39 cellular contexts compared by ENCODE assay signal in the genomic region with DNA sequence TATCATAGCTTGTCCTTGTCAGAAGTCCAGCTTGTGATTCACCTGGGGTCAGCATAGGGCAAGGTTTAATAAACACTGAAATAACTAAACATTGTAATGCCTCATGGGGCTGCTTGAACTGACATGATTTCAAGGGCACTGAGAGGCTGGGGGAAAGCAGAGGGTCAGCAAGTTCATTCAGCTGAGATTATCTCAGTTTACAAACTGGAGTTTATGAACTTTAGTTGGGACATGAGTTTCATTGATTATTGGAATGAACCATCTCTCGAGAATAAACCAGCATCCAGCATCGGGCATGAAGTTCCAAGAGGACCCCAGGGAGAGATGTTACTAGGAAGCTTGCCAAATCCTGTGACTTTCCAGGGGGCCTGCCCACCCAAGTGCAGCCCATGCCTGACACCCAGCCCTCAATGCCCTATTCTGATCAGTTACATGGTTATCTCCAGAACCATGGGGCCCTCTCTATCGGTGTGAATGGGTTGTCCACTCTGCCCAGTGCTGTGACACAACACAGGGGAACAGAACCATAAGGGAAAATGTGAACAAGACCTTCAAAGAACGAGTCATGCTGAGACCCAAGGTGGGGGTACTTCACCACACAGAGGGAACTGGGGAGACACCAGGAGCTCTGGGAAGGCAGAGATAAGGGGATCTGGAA. TPM values are rescaled to one million over a fixed set of nuclear protein-coding genes. Genes with fewer than 3 reads are reported as not detected.
"Had no signal": no experiment of that assay in that cellular context is flagged by ENCODE, and none has a peak within 500 bp of the region (broad histone marks: within the 10 kb centered on the region; RNA-seq: fewer than 3 reads in every experiment).

No MANE protein-coding gene starts in this region.

- H3K4me3 ChIP-seq: adrenal gland, body of pancreas, esophagus squamous epithelium had no signal

- H3K4me1 ChIP-seq: adrenal gland, body of pancreas had no signal

- H3K27ac ChIP-seq: adrenal gland, body of pancreas, esophagus squamous epithelium, WERI-Rb-1 had no signal

- DNase-seq: activated CD4-positive, alpha-beta memory T cell treated with anti-CD3 and anti-CD28 coated beads for 36 hours; activated CD4-positive, alpha-beta T cell treated with anti-CD3 and anti-CD28 coated beads for 36 hours; activated CD4-positive, alpha-beta T cell treated with anti-CD3 and anti-CD28 coated beads, Interleukin-2, amount 10 ng/mL, durations not matched to agents 24 days and 14 days; activated CD4-positive, CD25-positive, alpha-beta regulatory T cell; activated CD4-positive, CD25-positive, alpha-beta regulatory T cell treated with anti-CD3 and anti-CD28 coated beads, Interleukin-2, amount 50 U/mL, for 72 hours; activated CD8-positive, alpha-beta memory T cell treated with anti-CD3 and anti-CD28 coated beads, Interleukin-2, amount 10 ng/mL, durations not matched to agents 7 days and 5 days; activated CD8-positive, alpha-beta memory T cell treated with anti-CD3 and anti-CD28 coated beads, Interleukin-2, amount 50 U/mL, for 4 hours; activated CD8-positive, alpha-beta T cell treated with anti-CD3 and anti-CD28 coated beads, Interleukin-2, amount 10 ng/mL, durations not matched to agents 7 days and 5 days; activated effector memory CD4-positive, alpha-beta T cell treated with anti-CD3 and anti-CD28 coated beads, Interleukin-2, amount 50 U/mL, for 16 hours; activated naive CD4-positive, alpha-beta T cell treated with anti-CD3 and anti-CD28 coated beads for 36 hours; activated naive CD8-positive, alpha-beta T cell treated with anti-CD3 and anti-CD28 coated beads for 36 hours; activated naive CD8-positive, alpha-beta T cell treated with anti-CD3 and anti-CD28 coated beads, Interleukin-2, amount 50 U/mL, for 24 hours; activated T-cell treated with anti-CD3 and anti-CD28 coated beads, Interleukin-2, amount 50 U/mL, for 1 hour; activated T-cell treated with anti-CD3 and anti-CD28 coated beads, Interleukin-2, amount 50 U/mL, for 48 hours; amygdala; aorta; body of pancreas; caudate nucleus; cortex of kidney; dermis blood vessel endothelial cell; effector CD4-positive, alpha-beta T cell; effector memory CD8-positive, alpha-beta T cell; erythroblast; esophagus squamous epithelium; head of caudate nucleus; T-helper 1 cell; T-helper 17 cell; T1000; WERI-Rb-1 had no signal

- H3K36me3 ChIP-seq: adrenal gland, esophagus squamous epithelium, WERI-Rb-1 had no signal

- H3K4me1 Mint-ChIP-seq: activated naive CD4-positive, alpha-beta T cell treated with anti-CD3 and anti-CD28 coated beads, Interleukin-2, amount 50 U/mL, for 24 hours had no signal

- H3K4me3 Mint-ChIP-seq: activated CD4-positive, alpha-beta memory T cell treated with anti-CD3 and anti-CD28 coated beads for 36 hours; activated CD4-positive, alpha-beta T cell treated with anti-CD3 and anti-CD28 coated beads for 36 hours; activated CD4-positive, alpha-beta T cell treated with anti-CD3 and anti-CD28 coated beads, Interleukin-2, amount 10 ng/mL, durations not matched to agents 24 days and 14 days; activated CD8-positive, alpha-beta memory T cell treated with anti-CD3 and anti-CD28 coated beads, Interleukin-2, amount 10 ng/mL, durations not matched to agents 7 days and 5 days; activated CD8-positive, alpha-beta T cell treated with anti-CD3 and anti-CD28 coated beads, Interleukin-2, amount 10 ng/mL, durations not matched to agents 7 days and 5 days; activated naive CD4-positive, alpha-beta T cell treated with anti-CD3 and anti-CD28 coated beads for 36 hours; activated naive CD4-positive, alpha-beta T cell treated with anti-CD3 and anti-CD28 coated beads, Interleukin-2, amount 50 U/mL, for 24 hours; activated naive CD8-positive, alpha-beta T cell treated with anti-CD3 and anti-CD28 coated beads for 36 hours; activated naive CD8-positive, alpha-beta T cell treated with anti-CD3 and anti-CD28 coated beads, Interleukin-2, amount 50 U/mL, for 24 hours; activated T-helper 1 cell treated with anti-CD3 and anti-CD28 coated beads, Interleukin-12 subunit alpha, Interleukin-12 subunit beta, Interleukin-2, Interleukin-4 antibody, amounts not matched to agents 30 ng/mL and 10 ng/mL and 1 ng/mL, durations not matched to agents 14 hours and 24 hours and 36 hours; effector memory CD8-positive, alpha-beta T cell; T-helper 17 cell; T-helper 2 cell treated with Interferon-gamma antibody and Interleukin-4, amounts not matched to agents 5 μg/mL and 100 μg/mL, for 36 hours had no signal

- H3K9me3 ChIP-seq: adrenal gland, body of pancreas, esophagus squamous epithelium had no signal

- ATAC-seq: activated CD4-positive, alpha-beta T cell treated with anti-CD3 and anti-CD28 coated beads for 36 hours; activated CD8-positive, alpha-beta memory T cell treated with anti-CD3 and anti-CD28 coated beads, Interleukin-2, amount 10 ng/mL, durations not matched to agents 7 days and 5 days; activated CD8-positive, alpha-beta T cell treated with anti-CD3 and anti-CD28 coated beads, Interleukin-2, amount 10 ng/mL, durations not matched to agents 7 days and 5 days; activated naive CD8-positive, alpha-beta T cell treated with anti-CD3 and anti-CD28 coated beads, Interleukin-2, amount 50 U/mL, for 24 hours; body of pancreas; effector memory CD8-positive, alpha-beta T cell; T-helper 17 cell had no signal

- H3K27me3 ChIP-seq: adrenal gland, body of pancreas, esophagus squamous epithelium had no signal

- H3K27me3 Mint-ChIP-seq: activated CD4-positive, alpha-beta T cell treated with anti-CD3 and anti-CD28 coated beads, Interleukin-2, amount 10 ng/mL, durations not matched to agents 24 days and 14 days; activated naive CD4-positive, alpha-beta T cell treated with anti-CD3 and anti-CD28 coated beads, Interleukin-2, amount 50 U/mL, for 24 hours; activated naive CD8-positive, alpha-beta T cell treated with anti-CD3 and anti-CD28 coated beads for 36 hours had no signal

- H3K9me3 Mint-ChIP-seq: activated T-helper 1 cell treated with anti-CD3 and anti-CD28 coated beads, Interleukin-12 subunit alpha, Interleukin-12 subunit beta, Interleukin-2, Interleukin-4 antibody, amounts not matched to agents 30 ng/mL and 10 ng/mL and 1 ng/mL, durations not matched to agents 14 hours and 24 hours and 36 hours; effector memory CD8-positive, alpha-beta T cell had no signal

- FAIRE-seq: colon, frontal cortex had no signal

- H3K27ac Mint-ChIP-seq: activated CD4-positive, alpha-beta memory T cell treated with anti-CD3 and anti-CD28 coated beads for 36 hours; activated CD4-positive, alpha-beta T cell treated with anti-CD3 and anti-CD28 coated beads for 36 hours; activated CD4-positive, alpha-beta T cell treated with anti-CD3 and anti-CD28 coated beads, Interleukin-2, amount 10 ng/mL, durations not matched to agents 24 days and 14 days; activated CD8-positive, alpha-beta memory T cell treated with anti-CD3 and anti-CD28 coated beads, Interleukin-2, amount 10 ng/mL, durations not matched to agents 7 days and 5 days; activated CD8-positive, alpha-beta T cell treated with anti-CD3 and anti-CD28 coated beads, Interleukin-2, amount 10 ng/mL, durations not matched to agents 7 days and 5 days; activated naive CD4-positive, alpha-beta T cell treated with anti-CD3 and anti-CD28 coated beads for 36 hours; activated naive CD4-positive, alpha-beta T cell treated with anti-CD3 and anti-CD28 coated beads, Interleukin-2, amount 50 U/mL, for 24 hours; activated naive CD8-positive, alpha-beta T cell treated with anti-CD3 and anti-CD28 coated beads for 36 hours; activated naive CD8-positive, alpha-beta T cell treated with anti-CD3 and anti-CD28 coated beads, Interleukin-2, amount 50 U/mL, for 24 hours; activated T-helper 1 cell treated with anti-CD3 and anti-CD28 coated beads, Interleukin-12 subunit alpha, Interleukin-12 subunit beta, Interleukin-2, Interleukin-4 antibody, amounts not matched to agents 30 ng/mL and 10 ng/mL and 1 ng/mL, durations not matched to agents 14 hours and 24 hours and 36 hours; activated T-helper 2 cell treated with anti-CD3 and anti-CD28 coated beads, Interferon-gamma antibody, Interleukin-2, Interleukin-4, amounts not matched to agents 10 μg/mL and 5 μg/mL and 100 μg/mL, durations not matched to agents 14 hours and 24 hours and 36 hours; effector memory CD8-positive, alpha-beta T cell; T-helper 17 cell; T-helper 2 cell treated with Interferon-gamma antibody and Interleukin-4, amounts not matched to agents 5 μg/mL and 100 μg/mL, for 36 hours had no signal

RNA-seq across cellular contexts. Expression of a gene that starts 7.9 kb away (rescaled TPM):
- total RNA-seq: activated CD4-positive, alpha-beta memory T cell treated with anti-CD3 and anti-CD28 coated beads for 36 hours; activated CD4-positive, alpha-beta T cell treated with anti-CD3 and anti-CD28 coated beads for 36 hours; activated CD4-positive, alpha-beta T cell treated with anti-CD3 and anti-CD28 coated beads, Interleukin-2, amount 10 ng/mL, durations not matched to agents 24 days and 14 days; activated CD8-positive, alpha-beta memory T cell treated with anti-CD3 and anti-CD28 coated beads for 36 hours; activated CD8-positive, alpha-beta memory T cell treated with anti-CD3 and anti-CD28 coated beads, Interleukin-2, amount 10 ng/mL, durations not matched to agents 7 days and 5 days; activated CD8-positive, alpha-beta T cell treated with anti-CD3 and anti-CD28 coated beads, Interleukin-2, amount 10 ng/mL, durations not matched to agents 7 days and 5 days; activated naive CD4-positive, alpha-beta T cell treated with anti-CD3 and anti-CD28 coated beads for 36 hours; activated naive CD8-positive, alpha-beta T cell treated with anti-CD3 and anti-CD28 coated beads for 36 hours; activated T-helper 1 cell treated with anti-CD3 and anti-CD28 coated beads, Interleukin-12 subunit alpha, Interleukin-12 subunit beta, Interleukin-2, Interleukin-4 antibody, amounts not matched to agents 30 ng/mL and 10 ng/mL and 1 ng/mL, durations not matched to agents 14 hours and 24 hours and 36 hours; activated T-helper 2 cell treated with anti-CD3 and anti-CD28 coated beads, Interferon-gamma antibody, Interleukin-2, Interleukin-4, amounts not matched to agents 10 μg/mL and 5 μg/mL and 100 μg/mL, durations not matched to agents 14 hours and 24 hours and 36 hours; aorta; chondrocyte; dermis blood vessel endothelial cell; esophagus squamous epithelium; frontal cortex; T-helper 17 cell had no signal

RNA-seq across cellular contexts. Expression of a gene that starts 41.1 kb away (rescaled TPM):
- total RNA-seq: activated CD4-positive, alpha-beta memory T cell treated with anti-CD3 and anti-CD28 coated beads for 36 hours; activated CD4-positive, alpha-beta T cell treated with anti-CD3 and anti-CD28 coated beads for 36 hours; activated CD4-positive, alpha-beta T cell treated with anti-CD3 and anti-CD28 coated beads, Interleukin-2, amount 10 ng/mL, durations not matched to agents 24 days and 14 days; activated CD8-positive, alpha-beta memory T cell treated with anti-CD3 and anti-CD28 coated beads for 36 hours; activated CD8-positive, alpha-beta memory T cell treated with anti-CD3 and anti-CD28 coated beads, Interleukin-2, amount 10 ng/mL, durations not matched to agents 7 days and 5 days; activated CD8-positive, alpha-beta T cell treated with anti-CD3 and anti-CD28 coated beads, Interleukin-2, amount 10 ng/mL, durations not matched to agents 7 days and 5 days; activated naive CD4-positive, alpha-beta T cell treated with anti-CD3 and anti-CD28 coated beads for 36 hours; activated naive CD8-positive, alpha-beta T cell treated with anti-CD3 and anti-CD28 coated beads for 36 hours; activated T-helper 1 cell treated with anti-CD3 and anti-CD28 coated beads, Interleukin-12 subunit alpha, Interleukin-12 subunit beta, Interleukin-2, Interleukin-4 antibody, amounts not matched to agents 30 ng/mL and 10 ng/mL and 1 ng/mL, durations not matched to agents 14 hours and 24 hours and 36 hours; activated T-helper 2 cell treated with anti-CD3 and anti-CD28 coated beads, Interferon-gamma antibody, Interleukin-2, Interleukin-4, amounts not matched to agents 10 μg/mL and 5 μg/mL and 100 μg/mL, durations not matched to agents 14 hours and 24 hours and 36 hours; aorta; chondrocyte; dermis blood vessel endothelial cell; esophagus squamous epithelium; frontal cortex; T-helper 17 cell had no signal
- polyA plus RNA-seq: fibroblast of lung had no signal
